8 cellular contexts compared by ENCODE assay signal in genomic region chr16:27202923-27203428, GRCh38. TPM values are rescaled to one million over a fixed set of nuclear protein-coding genes. Genes with fewer than 3 reads are reported as not detected.
DNase-seq lines count a peak whose midpoint lies in the region; ATAC-seq, FAIRE-seq and TF ChIP-seq lines count a peak whose summit lies in the region.

No MANE protein-coding gene starts in this region.

- H3K27me3 ChIP-seq in CD8-positive, alpha-beta memory T cell (ENCODE audit: insufficient read depth, low read length, poor library complexity, severe bottlenecking) = no peaks in the 10 kb centered on the region
- no peaks in the 10 kb centered on the region for H3K27me3 ChIP-seq in Peyer's patch
- no peaks in the 10 kb centered on the region for H3K27me3 ChIP-seq in pancreas

- CTCF ChIA-PET in CD8-positive, alpha-beta memory T cell (lab: Charles Lee) = interaction anchor here (1.0 to 2.9 kb wide), 8 partner anchors 13 to 256 kb away, joined by 3 to 15 read pairs (median 4); no protein-coding TSS in a partner anchor

- intact Hi-C loops in pancreas (cut with DNase I) = no loop called here

- ATAC-seq in pancreas = no peak
- ATAC-seq in GM19395 (IDR thresholded peaks at IDR 0.05; ENCODE audit: unreplicated experiment) = no peak
- ATAC-seq in GM18858 (IDR thresholded peaks at IDR 0.05; ENCODE audit: unreplicated experiment) = no peak
- no peak for ATAC-seq in esophagus mucosa

- H3K4me1 ChIP-seq in CD8-positive, alpha-beta memory T cell (ENCODE audit: insufficient read depth, low read length) = peaks cover 54% of the 10 kb centered on the region
- peaks cover 0 to 26% (median 13%) of the 10 kb centered on the region in 4 donors for H3K4me1 ChIP-seq in Peyer's patch
- peaks cover 7 to 38% (median 31%) of the 10 kb centered on the region in 3 donors for H3K4me1 ChIP-seq in pancreas

- TF ChIP-seq POLR2A in Peyer's patch (IDR thresholded peaks at IDR 0.05) = no peak

- no peak for FAIRE-seq in pancreas (lab: Jason Lieb, UNC)

- H3K27ac ChIP-seq in CD8-positive, alpha-beta memory T cell (ENCODE audit: low read depth, low read length) = peak overlapping the region; percentile 86
- peak overlapping the region; percentile 92 to 98 (median 94) for H3K27ac ChIP-seq in Peyer's patch
- H3K27ac ChIP-seq in pancreas = peak overlapping the region; percentile 92 to 98 (median 97)

- WGBS in pancreas, 2 donors = 38 to 41% methylated on average over 11 of the region's 11 CpGs

- peak overlapping the region; percentile 79 for H3K4me3 ChIP-seq in CD8-positive, alpha-beta memory T cell (ENCODE audit: low read length)
- H3K4me3 ChIP-seq in Peyer's patch (peak overlapping the region; percentile 58 to 86 (median 78)), epithelial cell of proximal tubule (ENCODE audit: low read depth, low read length) (peak overlapping the region; percentile 91), pancreas (peak overlapping the region; percentile 44 to 73 (median 56))

- POLR2A ChIA-PET in CD8-positive, alpha-beta memory T cell (lab: Charles Lee) = interaction anchor here (0.6 to 2.2 kb wide), 13 partner anchors 23 to 1943 kb away, joined by 3 to 18 read pairs (median 4); partner anchors contain the start of genes IL21R and NSMCE1

- H3K36me3 Mint-ChIP-seq in CD8-positive, alpha-beta memory T cell = peaks cover 0 to 16% (median 0%) of the 10 kb centered on the region in 3 donors

- H3K4me1 Mint-ChIP-seq in CD8-positive, alpha-beta memory T cell = peaks cover 58 to 69% (median 69%) of the 10 kb centered on the region in 3 donors

- no peaks in the 10 kb centered on the region for H3K9me3 ChIP-seq in CD8-positive, alpha-beta memory T cell (ENCODE audit: low read length)
- H3K9me3 ChIP-seq in Peyer's patch = no peaks in the 10 kb centered on the region
- no peaks in the 10 kb centered on the region for H3K9me3 ChIP-seq in pancreas

- DNase-seq in CD8-positive, alpha-beta memory T cell = no peak
- DNase-seq in Peyer's patch = no peak
- DNase-seq in epithelial cell of proximal tubule (ENCODE audit: low read depth) = no peak
- peak in 1 of 6 donors; percentile 25 for DNase-seq in pancreas
- DNase-seq in epidermal melanocyte (ENCODE audit: insufficient read length, low spot score) = no peak

- H3K27me3 Mint-ChIP-seq in CD8-positive, alpha-beta memory T cell = no peaks in the 10 kb centered on the region

- no peaks in the 10 kb centered on the region for H3K9me3 Mint-ChIP-seq in CD8-positive, alpha-beta memory T cell

- TF ChIP-seq CTCF in Peyer's patch (IDR thresholded peaks at IDR 0.05) (no peak), epithelial cell of proximal tubule (conservative IDR thresholded peaks at IDR 0.05; ENCODE audit: low read depth, low read length) (no peak), pancreas (IDR thresholded peaks at IDR 0.05) (no peak)

- H3K27ac Mint-ChIP-seq in CD8-positive, alpha-beta memory T cell = peak overlapping the region; percentile 93 to 100 (median 99)

- no peaks in the 10 kb centered on the region for H3K36me3 ChIP-seq in CD8-positive, alpha-beta memory T cell (ENCODE audit: insufficient read depth, low read length)
- H3K36me3 ChIP-seq in Peyer's patch = no peaks in the 10 kb centered on the region
- H3K36me3 ChIP-seq in pancreas = no peaks in the 10 kb centered on the region

- peak overlapping the region; percentile 90 to 99 (median 95) for H3K4me3 Mint-ChIP-seq in CD8-positive, alpha-beta memory T cell

RNA-seq across cellular contexts. Expression of gene KDM8, which starts 0.3 kb away (rescaled TPM):
- total RNA-seq in CD8-positive, alpha-beta memory T cell = 10 to 100 TPM in 1 of 2 experiments, 1 to 10 TPM in 1; 9.1 to 10.8 TPM
- 5.6 TPM for polyA plus RNA-seq in CD8-positive, alpha-beta memory T cell
- 100 to 1,000 TPM in 1 of 4 donors, 10 to 100 TPM in 3; 22.3 to 130 (median 40.9) TPM for total RNA-seq in Peyer's patch
- total RNA-seq in epithelial cell of proximal tubule = 2.6 and 13.8 TPM in 2 replicates
- 1 to 10 TPM; 4.7 to 7.4 (median 6.3) TPM for total RNA-seq in pancreas
- 10 to 100 TPM; 12.4 to 17.7 TPM for polyA plus RNA-seq in pancreas
- 3.9 TPM for total RNA-seq in esophagus mucosa
